24 cellular contexts compared by ENCODE assay signal in the genomic region with DNA sequence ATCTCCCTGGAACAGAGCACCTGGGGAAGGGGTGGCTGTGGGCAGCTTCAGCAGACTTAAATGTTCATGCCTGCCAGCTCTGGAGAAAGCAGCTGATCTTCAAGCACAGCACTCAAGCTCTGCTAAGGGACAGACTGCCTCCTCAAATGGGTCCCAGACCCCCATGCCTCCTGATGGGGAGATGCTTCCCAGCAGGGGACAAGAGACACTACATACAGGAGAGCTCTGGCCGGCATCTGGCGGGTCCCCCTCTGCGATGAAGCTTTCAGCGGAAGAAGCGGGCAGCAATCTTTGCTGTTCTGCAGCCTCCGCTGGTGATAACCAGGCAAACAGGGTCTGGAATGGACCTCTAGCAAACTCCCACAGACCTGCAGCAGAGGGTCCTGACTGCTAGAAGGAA.
"Had no signal": no experiment of that assay in that cellular context is flagged by ENCODE, and none has a peak within 500 bp of the region (broad histone marks: within the 10 kb centered on the region; RNA-seq: fewer than 3 reads in every experiment).

No MANE protein-coding gene starts in this region.

- H3K4me1 ChIP-seq: colonic mucosa, esophagus squamous epithelium, gastrocnemius medialis, heart left ventricle, heart right ventricle had no signal

- H3K27me3 ChIP-seq: colonic mucosa, esophagus muscularis mucosa, esophagus squamous epithelium, foreskin keratinocyte, gastrocnemius medialis, gastroesophageal sphincter, heart left ventricle, heart right ventricle had no signal

- H3K9me3 ChIP-seq: colonic mucosa, esophagus muscularis mucosa, esophagus squamous epithelium, gastroesophageal sphincter had no signal

- DNase-seq: colonic mucosa; cortex of kidney; dermis blood vessel endothelial cell; dorsolateral prefrontal cortex; effector CD4-positive, alpha-beta T cell; effector CD8-positive, alpha-beta T cell; effector memory CD4-positive, alpha-beta T cell; effector memory CD8-positive, alpha-beta T cell; endodermal cell; erythroblast; esophagus squamous epithelium; foreskin fibroblast; foreskin keratinocyte; foreskin melanocyte; gastrocnemius medialis; glutamatergic neuron; head of caudate nucleus; heart left ventricle; heart right ventricle had no signal

- ATAC-seq: effector memory CD8-positive, alpha-beta T cell; esophagus mucosa; foreskin keratinocyte; gastrocnemius medialis; gastroesophageal sphincter; heart left ventricle; heart right ventricle had no signal

- H3K27ac ChIP-seq: colonic mucosa, coronary artery, dorsolateral prefrontal cortex, epithelial cell of prostate, esophagus muscularis mucosa, esophagus squamous epithelium, foreskin keratinocyte, gastrocnemius medialis, gastroesophageal sphincter, heart left ventricle, heart right ventricle had no signal

- H3K4me3 ChIP-seq: colonic mucosa, coronary artery, dorsolateral prefrontal cortex, esophagus muscularis mucosa, esophagus squamous epithelium, gastrocnemius medialis, gastroesophageal sphincter, heart left ventricle, heart right ventricle had no signal

- H3K36me3 ChIP-seq: colonic mucosa, esophagus muscularis mucosa, esophagus squamous epithelium, gastrocnemius medialis, gastroesophageal sphincter, heart left ventricle, heart right ventricle had no signal
